ENCODE assay signal across 1 cellular context in the genomic region with DNA sequence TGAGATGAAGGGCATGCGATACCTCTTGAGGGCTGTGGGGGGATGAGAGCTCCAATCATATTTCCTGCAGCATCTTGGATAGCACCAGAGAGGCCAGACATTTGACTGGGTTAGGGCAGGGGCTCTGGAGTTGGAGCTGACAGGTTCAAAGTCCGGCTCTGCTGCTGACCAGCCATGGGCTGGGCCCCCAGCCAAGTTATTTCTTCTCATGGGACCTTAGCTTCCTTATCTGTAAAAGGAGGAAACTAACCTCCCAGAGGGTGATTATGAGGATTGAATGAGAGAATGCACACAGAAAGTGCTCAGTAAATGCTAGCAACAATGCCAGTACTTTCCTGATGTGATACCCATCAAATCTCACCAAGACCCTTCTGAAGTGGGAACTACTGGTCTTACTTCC.
A peak's percentile ranks its signal among the peaks of the same experiment; 100 is the strongest.
TF ChIP-seq lines count a peak whose summit lies in the region.

No MANE protein-coding gene starts in this region.

TF ChIP-seq in K562, 482 proteins besides CTCF, POLR2A, EP300 and RAD21 (continued from another document and continues in another):
- TF ChIP-seq, protein P1, sequence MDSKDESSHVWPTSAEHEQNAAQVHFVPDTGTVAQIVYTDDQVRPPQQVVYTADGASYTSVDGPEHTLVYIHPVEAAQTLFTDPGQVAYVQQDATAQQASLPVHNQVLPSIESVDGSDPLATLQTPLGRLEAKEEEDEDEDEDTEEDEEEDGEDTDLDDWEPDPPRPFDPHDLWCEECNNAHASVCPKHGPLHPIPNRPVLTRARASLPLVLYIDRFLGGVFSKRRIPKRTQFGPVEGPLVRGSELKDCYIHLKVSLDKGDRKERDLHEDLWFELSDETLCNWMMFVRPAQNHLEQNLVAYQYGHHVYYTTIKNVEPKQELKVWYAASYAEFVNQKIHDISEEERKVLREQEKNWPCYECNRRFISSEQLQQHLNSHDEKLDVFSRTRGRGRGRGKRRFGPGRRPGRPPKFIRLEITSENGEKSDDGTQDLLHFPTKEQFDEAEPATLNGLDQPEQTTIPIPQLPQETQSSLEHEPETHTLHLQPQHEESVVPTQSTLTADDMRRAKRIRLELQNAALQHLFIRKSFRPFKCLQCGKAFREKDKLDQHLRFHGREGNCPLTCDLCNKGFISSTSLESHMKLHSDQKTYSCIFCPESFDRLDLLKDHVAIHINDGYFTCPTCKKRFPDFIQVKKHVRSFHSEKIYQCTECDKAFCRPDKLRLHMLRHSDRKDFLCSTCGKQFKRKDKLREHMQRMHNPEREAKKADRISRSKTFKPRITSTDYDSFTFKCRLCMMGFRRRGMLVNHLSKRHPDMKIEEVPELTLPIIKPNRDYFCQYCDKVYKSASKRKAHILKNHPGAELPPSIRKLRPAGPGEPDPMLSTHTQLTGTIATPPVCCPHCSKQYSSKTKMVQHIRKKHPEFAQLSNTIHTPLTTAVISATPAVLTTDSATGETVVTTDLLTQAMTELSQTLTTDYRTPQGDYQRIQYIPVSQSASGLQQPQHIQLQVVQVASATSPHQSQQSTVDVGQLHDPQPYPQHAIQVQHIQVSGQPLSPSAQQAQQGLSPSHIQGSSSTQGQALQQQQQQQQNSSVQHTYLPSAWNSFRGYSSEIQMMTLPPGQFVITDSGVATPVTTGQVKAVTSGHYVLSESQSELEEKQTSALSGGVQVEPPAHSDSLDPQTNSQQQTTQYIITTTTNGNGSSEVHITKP (IDR thresholded peaks at IDR 0.05; ENCODE audit: partially characterized antibody) = peak; percentile 41
- no peak for TF ChIP-seq ERF (CRISPR knock-in tag; IDR thresholded peaks at IDR 0.05)
- 0 out of 2 replicates have a peak, but pooled peaks have one; percentile 36 for TF ChIP-seq CTBP1 (IDR thresholded peaks at IDR 0.05; ENCODE audit: borderline replicate concordance)
- no peak for TF ChIP-seq PHF21A (IDR thresholded peaks at IDR 0.05; ENCODE audit: borderline replicate concordance, low read depth)
- TF ChIP-seq, protein P2, sequence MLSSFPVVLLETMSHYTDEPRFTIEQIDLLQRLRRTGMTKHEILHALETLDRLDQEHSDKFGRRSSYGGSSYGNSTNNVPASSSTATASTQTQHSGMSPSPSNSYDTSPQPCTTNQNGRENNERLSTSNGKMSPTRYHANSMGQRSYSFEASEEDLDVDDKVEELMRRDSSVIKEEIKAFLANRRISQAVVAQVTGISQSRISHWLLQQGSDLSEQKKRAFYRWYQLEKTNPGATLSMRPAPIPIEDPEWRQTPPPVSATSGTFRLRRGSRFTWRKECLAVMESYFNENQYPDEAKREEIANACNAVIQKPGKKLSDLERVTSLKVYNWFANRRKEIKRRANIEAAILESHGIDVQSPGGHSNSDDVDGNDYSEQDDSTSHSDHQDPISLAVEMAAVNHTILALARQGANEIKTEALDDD (IDR thresholded peaks at IDR 0.05) = 0 out of 2 replicates have a peak, but pooled peaks have one; percentile 9
- TF ChIP-seq AFF1 (IDR thresholded peaks at IDR 0.05; ENCODE audit: low read depth in 1 of 2, partially characterized antibody in 2 of 2) = no peak
- peak; percentile 43 for TF ChIP-seq SMAD1 (IDR thresholded peaks at IDR 0.05; ENCODE audit: low read depth, low read length, partially characterized antibody)
- TF ChIP-seq NR2F6 (CRISPR knock-in tag; IDR thresholded peaks at IDR 0.05) = no peak
- no peak for TF ChIP-seq ZNF23 (CRISPR knock-in tag; IDR thresholded peaks at IDR 0.05)
- no peak for TF ChIP-seq CCAR2 (IDR thresholded peaks at IDR 0.05; ENCODE audit: low read depth, low read length)
- peak in 1 of 2 experiments; percentile 39; a peak in 2 of 4 replicates for TF ChIP-seq RCOR1 (IDR thresholded peaks at IDR 0.05; ENCODE audit: borderline replicate concordance in 1 of 2, low read depth in 2 of 2, low read length in 2 of 2)
- TF ChIP-seq KLF13 (tag; IDR thresholded peaks at IDR 0.05; ENCODE audit: borderline replicate concordance, low read depth) = no peak
- 0 out of 2 replicates have a peak, but pooled peaks have one; percentile 21 for TF ChIP-seq CEBPG (CRISPR knock-in tag; IDR thresholded peaks at IDR 0.05)
- TF ChIP-seq CEBPG (tag; conservative IDR thresholded peaks at IDR 0.05 in 1 of 2, IDR thresholded peaks at IDR 0.05 in 1 of 2) = no peak
- TF ChIP-seq ZNF324 (CRISPR knock-in tag; IDR thresholded peaks at IDR 0.05) = no peak
- no peak for TF ChIP-seq ZKSCAN1 (IDR thresholded peaks at IDR 0.05; ENCODE audit: low read depth, low read length)
- TF ChIP-seq, protein P3, sequence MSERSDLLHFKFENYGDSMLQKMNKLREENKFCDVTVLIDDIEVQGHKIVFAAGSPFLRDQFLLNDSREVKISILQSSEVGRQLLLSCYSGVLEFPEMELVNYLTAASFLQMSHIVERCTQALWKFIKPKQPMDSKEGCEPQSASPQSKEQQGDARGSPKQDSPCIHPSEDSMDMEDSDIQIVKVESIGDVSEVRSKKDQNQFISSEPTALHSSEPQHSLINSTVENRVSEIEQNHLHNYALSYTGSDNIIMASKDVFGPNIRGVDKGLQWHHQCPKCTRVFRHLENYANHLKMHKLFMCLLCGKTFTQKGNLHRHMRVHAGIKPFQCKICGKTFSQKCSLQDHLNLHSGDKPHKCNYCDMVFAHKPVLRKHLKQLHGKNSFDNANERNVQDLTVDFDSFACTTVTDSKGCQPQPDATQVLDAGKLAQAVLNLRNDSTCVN (CRISPR knock-in tag; IDR thresholded peaks at IDR 0.05) = no peak
- TF ChIP-seq DMBX1 (CRISPR knock-in tag; IDR thresholded peaks at IDR 0.05; ENCODE audit: borderline replicate concordance) = no peak
- TF ChIP-seq, protein P4, sequence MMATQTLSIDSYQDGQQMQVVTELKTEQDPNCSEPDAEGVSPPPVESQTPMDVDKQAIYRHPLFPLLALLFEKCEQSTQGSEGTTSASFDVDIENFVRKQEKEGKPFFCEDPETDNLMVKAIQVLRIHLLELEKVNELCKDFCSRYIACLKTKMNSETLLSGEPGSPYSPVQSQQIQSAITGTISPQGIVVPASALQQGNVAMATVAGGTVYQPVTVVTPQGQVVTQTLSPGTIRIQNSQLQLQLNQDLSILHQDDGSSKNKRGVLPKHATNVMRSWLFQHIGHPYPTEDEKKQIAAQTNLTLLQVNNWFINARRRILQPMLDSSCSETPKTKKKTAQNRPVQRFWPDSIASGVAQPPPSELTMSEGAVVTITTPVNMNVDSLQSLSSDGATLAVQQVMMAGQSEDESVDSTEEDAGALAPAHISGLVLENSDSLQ (IDR thresholded peaks at IDR 0.05) = peak; percentile 33; the same call in 1 of the 2 replicates
- TF ChIP-seq MIER1 (IDR thresholded peaks at IDR 0.05; ENCODE audit: low read depth) = no peak
- no peak for TF ChIP-seq HMGXB4 (CRISPR knock-in tag; IDR thresholded peaks at IDR 0.05)
- TF ChIP-seq, protein P5, sequence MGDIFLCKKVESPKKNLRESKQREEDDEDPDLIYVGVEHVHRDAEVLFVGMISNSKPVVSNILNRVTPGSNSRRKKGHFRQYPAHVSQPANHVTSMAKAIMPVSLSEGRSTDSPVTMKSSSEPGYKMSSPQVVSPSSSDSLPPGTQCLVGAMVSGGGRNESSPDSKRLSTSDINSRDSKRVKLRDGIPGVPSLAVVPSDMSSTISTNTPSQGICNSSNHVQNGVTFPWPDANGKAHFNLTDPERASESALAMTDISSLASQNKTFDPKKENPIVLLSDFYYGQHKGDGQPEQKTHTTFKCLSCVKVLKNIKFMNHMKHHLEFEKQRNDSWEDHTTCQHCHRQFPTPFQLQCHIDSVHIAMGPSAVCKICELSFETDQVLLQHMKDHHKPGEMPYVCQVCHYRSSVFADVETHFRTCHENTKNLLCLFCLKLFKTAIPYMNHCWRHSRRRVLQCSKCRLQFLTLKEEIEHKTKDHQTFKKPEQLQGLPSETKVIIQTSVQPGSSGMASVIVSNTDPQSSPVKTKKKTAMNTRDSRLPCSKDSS (IDR thresholded peaks at IDR 0.05; ENCODE audit: low read depth, partially characterized antibody) = no peak
- TF ChIP-seq TCFL5 (CRISPR knock-in tag; conservative IDR thresholded peaks at IDR 0.05) = no peak
- no peak for TF ChIP-seq CREBBP (IDR thresholded peaks at IDR 0.05; ENCODE audit: low read depth, low read length)
- no peak for TF ChIP-seq OTX1 (CRISPR knock-in tag; IDR thresholded peaks at IDR 0.05)
- no peak for TF ChIP-seq SIRT6 (IDR thresholded peaks at IDR 0.05; ENCODE audit: low read depth, low read length)
- TF ChIP-seq NFIC (IDR thresholded peaks at IDR 0.05) = peak; percentile 89
- no peak for TF ChIP-seq ZNF740 (CRISPR knock-in tag; IDR thresholded peaks at IDR 0.05)
- no peak for TF ChIP-seq ZNF740 (tag; IDR thresholded peaks at IDR 0.05)
- TF ChIP-seq ZNF696 (CRISPR knock-in tag; conservative IDR thresholded peaks at IDR 0.05) = no peak
- TF ChIP-seq DDX20 (tag; IDR thresholded peaks at IDR 0.05; ENCODE audit: low read depth) = no peak
- TF ChIP-seq, protein P6, sequence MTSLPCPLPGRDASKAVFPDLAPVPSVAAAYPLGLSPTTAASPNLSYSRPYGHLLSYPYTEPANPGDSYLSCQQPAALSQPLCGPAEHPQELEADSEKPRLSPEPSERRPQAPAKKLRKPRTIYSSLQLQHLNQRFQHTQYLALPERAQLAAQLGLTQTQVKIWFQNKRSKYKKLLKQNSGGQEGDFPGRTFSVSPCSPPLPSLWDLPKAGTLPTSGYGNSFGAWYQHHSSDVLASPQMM (CRISPR knock-in tag; IDR thresholded peaks at IDR 0.05) = no peak
- peak; percentile 90 for TF ChIP-seq ZKSCAN8 (CRISPR knock-in tag; IDR thresholded peaks at IDR 0.05)
- TF ChIP-seq, protein P7, sequence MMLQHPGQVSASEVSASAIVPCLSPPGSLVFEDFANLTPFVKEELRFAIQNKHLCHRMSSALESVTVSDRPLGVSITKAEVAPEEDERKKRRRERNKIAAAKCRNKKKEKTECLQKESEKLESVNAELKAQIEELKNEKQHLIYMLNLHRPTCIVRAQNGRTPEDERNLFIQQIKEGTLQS (IDR thresholded peaks at IDR 0.05) = no peak
- TF ChIP-seq, protein P7 (CRISPR knock-in tag; conservative IDR thresholded peaks at IDR 0.05) = no peak
- no peak for TF ChIP-seq ZNF766 (CRISPR knock-in tag; conservative IDR thresholded peaks at IDR 0.05)
- peak; percentile 33; the same call in 1 of the 2 replicates for TF ChIP-seq CXXC5 (CRISPR knock-in tag; IDR thresholded peaks at IDR 0.05)
- TF ChIP-seq RB1 (IDR thresholded peaks at IDR 0.05; ENCODE audit: low read depth) = no peak
- no peak for TF ChIP-seq TRIM28 (IDR thresholded peaks at IDR 0.05)
- TF ChIP-seq, protein P8, sequence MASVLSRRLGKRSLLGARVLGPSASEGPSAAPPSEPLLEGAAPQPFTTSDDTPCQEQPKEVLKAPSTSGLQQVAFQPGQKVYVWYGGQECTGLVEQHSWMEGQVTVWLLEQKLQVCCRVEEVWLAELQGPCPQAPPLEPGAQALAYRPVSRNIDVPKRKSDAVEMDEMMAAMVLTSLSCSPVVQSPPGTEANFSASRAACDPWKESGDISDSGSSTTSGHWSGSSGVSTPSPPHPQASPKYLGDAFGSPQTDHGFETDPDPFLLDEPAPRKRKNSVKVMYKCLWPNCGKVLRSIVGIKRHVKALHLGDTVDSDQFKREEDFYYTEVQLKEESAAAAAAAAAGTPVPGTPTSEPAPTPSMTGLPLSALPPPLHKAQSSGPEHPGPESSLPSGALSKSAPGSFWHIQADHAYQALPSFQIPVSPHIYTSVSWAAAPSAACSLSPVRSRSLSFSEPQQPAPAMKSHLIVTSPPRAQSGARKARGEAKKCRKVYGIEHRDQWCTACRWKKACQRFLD (CRISPR knock-in tag; IDR thresholded peaks at IDR 0.05) = no peak
- TF ChIP-seq TSC22D4 (tag; IDR thresholded peaks at IDR 0.05) = no peak
- no peak for TF ChIP-seq KHSRP (IDR thresholded peaks at IDR 0.05)
- TF ChIP-seq ZNF507 (tag; conservative IDR thresholded peaks at IDR 0.05) = no peak
- no peak for TF ChIP-seq SRSF7 (optimal IDR thresholded peaks at IDR 0.05; ENCODE audit: low read depth, low read length)
- TF ChIP-seq ATF7 (IDR thresholded peaks at IDR 0.05) = 0 out of 2 replicates have a peak, but pooled peaks have one; percentile 16
- TF ChIP-seq ZNF239 (CRISPR knock-in tag; IDR thresholded peaks at IDR 0.05) = peak; percentile 33
